Comparison of ENCODE assay signal across 8 cellular contexts in the genomic region with DNA sequence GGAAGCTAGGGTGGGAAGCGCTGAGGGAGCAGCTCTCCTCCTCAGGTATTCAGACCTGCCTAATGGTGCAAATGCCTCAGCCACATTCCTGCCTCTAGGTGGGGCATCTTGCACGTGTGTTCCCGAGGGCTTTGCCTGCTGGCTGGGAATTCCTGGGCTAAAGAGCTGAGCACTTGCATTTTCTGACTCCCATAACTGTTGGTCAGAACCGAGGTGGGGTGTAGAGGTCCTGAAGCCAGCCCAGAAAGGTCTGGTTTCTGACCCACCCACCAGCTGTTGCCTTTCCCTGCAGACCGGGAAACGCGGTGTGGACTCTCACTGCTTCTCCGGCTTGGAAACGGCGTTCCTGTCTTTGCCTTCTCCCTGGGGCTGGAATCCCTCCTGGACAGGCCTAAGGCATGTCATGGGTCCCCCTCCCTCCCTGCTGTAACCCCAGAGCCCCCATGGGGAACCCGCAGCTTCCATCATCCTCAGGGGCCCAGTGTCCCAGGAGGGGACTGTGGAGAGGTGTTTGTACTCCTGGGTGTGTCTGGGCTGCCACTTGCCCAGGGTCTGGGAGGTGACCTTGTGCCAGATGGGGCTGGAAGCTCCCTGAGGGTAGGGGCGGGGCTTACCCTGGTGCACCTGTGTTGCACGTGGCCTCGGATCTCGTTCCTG. TPM values are rescaled to one million over a fixed set of nuclear protein-coding genes. Genes with fewer than 3 reads are reported as not detected.
DNase-seq lines count a peak whose midpoint lies in the region; ATAC-seq and TF ChIP-seq lines count a peak whose summit lies in the region.

No MANE protein-coding gene starts in this region.

- H3K36me3 Mint-ChIP-seq in activated T-cell treated with anti-CD3 and anti-CD28 coated beads, Interleukin-2, amount 50 U/mL, for 4 hours (ENCODE audit: insufficient read depth): peaks cover 2% of the 10 kb centered on the region

- ATAC-seq in HG02840 (IDR thresholded peaks at IDR 0.05; ENCODE audit: low FRiP score, unreplicated experiment): no peak
- ATAC-seq in activated T-cell treated with anti-CD3 and anti-CD28 coated beads, Interleukin-2, amount 50 U/mL, for 4 hours: no peak

- peaks cover 14% of the 10 kb centered on the region; the same call in 1 of the 2 replicates for H3K36me3 ChIP-seq in SK-N-MC (ENCODE audit: insufficient read depth, low read length)

- TF ChIP-seq CTCF in AG10803 (conservative IDR thresholded peaks at IDR 0.05; ENCODE audit: low read length) (peak; percentile 90), HFF-Myc (IDR thresholded peaks at IDR 0.05; ENCODE audit: low read depth, low read length, missing control alignments) (peak; percentile 87)

- DNase-seq in AG10803 (ENCODE audit: low read depth) (peak; percentile 72), HFF-Myc (ENCODE audit: extremely low read depth, low read depth) (peak; percentile 55), SK-N-MC (ENCODE audit: low read depth, low spot score) (peak; percentile 53), globus pallidus (ENCODE audit: low spot score) (peak; percentile 43), posterior cingulate gyrus (peak in 7 of 10 donors; percentile 45 to 90 (median 60)), cortex of kidney (lab: John Stamatoyannopoulos, UW) (no peak)
- DNase-seq in activated T-cell treated with anti-CD3 and anti-CD28 coated beads, Interleukin-2, amount 50 U/mL, for 4 hours: no peak

- peaks cover 19% of the 10 kb centered on the region; the same call in 1 of the 2 replicates for H3K9me3 ChIP-seq in SK-N-MC (ENCODE audit: low read depth, low read length)

- no peak overlapping the region for H3K4me3 ChIP-seq in AG10803 (ENCODE audit: low read length)
- no peak overlapping the region for H3K4me3 ChIP-seq in HFF-Myc (replicated peaks; ENCODE audit: low read depth, low read length)
- no peak overlapping the region for H3K4me3 ChIP-seq in SK-N-MC

- no peaks in the 10 kb centered on the region for H3K27me3 Mint-ChIP-seq in activated T-cell treated with anti-CD3 and anti-CD28 coated beads, Interleukin-2, amount 50 U/mL, for 4 hours (ENCODE audit: low read depth)

- H3K9me3 Mint-ChIP-seq in activated T-cell treated with anti-CD3 and anti-CD28 coated beads, Interleukin-2, amount 50 U/mL, for 4 hours: peaks cover 8% of the 10 kb centered on the region

- H3K27ac ChIP-seq in SK-N-MC: peak overlapping the region; percentile 99

- no peak overlapping the region for H3K4me3 Mint-ChIP-seq in activated T-cell treated with anti-CD3 and anti-CD28 coated beads, Interleukin-2, amount 50 U/mL, for 4 hours

- intact Hi-C loops in posterior cingulate gyrus (cut with DNase I): no loop called here

- H3K4me1 Mint-ChIP-seq in activated T-cell treated with anti-CD3 and anti-CD28 coated beads, Interleukin-2, amount 50 U/mL, for 4 hours (ENCODE audit: low read depth): peaks cover 13% of the 10 kb centered on the region

- H3K9ac ChIP-seq in SK-N-MC (ENCODE audit: insufficient read length): peak overlapping the region; percentile 21

RNA-seq across cellular contexts. Expression of gene SMIM38, which starts 24.0 kb away (rescaled TPM):
- total RNA-seq in activated T-cell treated with anti-CD3 and anti-CD28 coated beads, Interleukin-2, amount 50 U/mL, for 4 hours: under 1 TPM; 0.10 to 0.18 (median 0.16) TPM

Comparison
In these comparisons a context has a peak if more than half of its experiments do, and no peak if none do; other contexts are left out.
1. DNase-seq: peak in AG10803 (single experiment), HFF-Myc (single experiment), SK-N-MC (single experiment), globus pallidus (single experiment) and posterior cingulate gyrus (7 of 10); none in activated T-cell treated with anti-CD3 and anti-CD28 coated beads, Interleukin-2, amount 50 U/mL, for 4 hours (single experiment) and cortex of kidney (single experiment).